Comparison of ENCODE assay signal across 16 cellular contexts in genomic region chr2:70011335-70011734, GRCh38. TPM values are rescaled to one million over a fixed set of nuclear protein-coding genes. Genes with fewer than 3 reads are reported as not detected.
A peak's percentile ranks its signal among the peaks of the same experiment; 100 is the strongest.
DNase-seq lines count a peak whose midpoint lies in the region; ATAC-seq and TF ChIP-seq lines count a peak whose summit lies in the region.
"Had no signal": no experiment of that assay in that cellular context is flagged by ENCODE, and none has a peak within 500 bp of the region (broad histone marks: within the 10 kb centered on the region; RNA-seq: fewer than 3 reads in every experiment).

No MANE protein-coding gene starts in this region.

- H3K27ac Mint-ChIP-seq in CD14-positive monocyte, result peak overlapping the region; percentile 62 to 94 (median 80)
- H3K27ac Mint-ChIP-seq in activated T-helper 17 cell treated with anti-CD3 and anti-CD28 coated beads, Interleukin-2, amount 50 U/mL, for 72 hours, result peak overlapping the region; percentile 9
- H3K27ac Mint-ChIP-seq: B cell had no signal

- no peak overlapping the region for H3K23ac ChIP-seq in mesenchymal stem cell (ENCODE audit: low read length in 2 of 2)

- H3K4me3 Mint-ChIP-seq in CD14-positive monocyte, result no peak overlapping the region
- no peak overlapping the region for H3K4me3 Mint-ChIP-seq in activated T-helper 17 cell treated with anti-CD3 and anti-CD28 coated beads, Interleukin-2, amount 50 U/mL, for 72 hours
- H3K4me3 Mint-ChIP-seq: B cell had no signal

- no peaks in the 10 kb centered on the region for H3K27me3 ChIP-seq in mesenchymal stem cell (ENCODE audit: control insufficient read depth in 1 of 2, insufficient read depth in 1 of 2, low read length in 2 of 2)
- H3K27me3 ChIP-seq: SJSA1 had no signal

- peaks cover 1% of the 10 kb centered on the region for H3K9me3 ChIP-seq in mesenchymal stem cell (ENCODE audit: control insufficient read depth, low read length)
- H3K9me3 ChIP-seq: SJSA1 had no signal

- H3K36me3 ChIP-seq in mesenchymal stem cell (ENCODE audit: control insufficient read depth in 1 of 2, insufficient read depth in 2 of 2, low read depth in 1 of 2, low read length in 2 of 2), result peaks cover under 1 to 2% of the 10 kb centered on the region in 2 experiments
- H3K36me3 ChIP-seq: SJSA1 had no signal

- H2BK15ac ChIP-seq in mesenchymal stem cell (ENCODE audit: low read depth, poor library complexity, severe bottlenecking), result peak overlapping the region; percentile 20

- H2BK120ac ChIP-seq in mesenchymal stem cell (ENCODE audit: low read depth, low read length), result no peak overlapping the region

- H3K4ac ChIP-seq in mesenchymal stem cell (ENCODE audit: low read depth in 1 of 2, low read length in 2 of 2), result no peak overlapping the region

- H3K4me3 ChIP-seq in mesenchymal stem cell (ENCODE audit: insufficient read depth in 1 of 2, low read depth in 1 of 2, low read length in 2 of 2), result no peak overlapping the region
- H3K4me3 ChIP-seq: SJSA1 had no signal

- no peak overlapping the region for H2BK5ac ChIP-seq in mesenchymal stem cell (ENCODE audit: low read depth, low read length, poor library complexity, severe bottlenecking)

- no peaks in the 10 kb centered on the region for H3K79me1 ChIP-seq in mesenchymal stem cell (replicated peaks; ENCODE audit: low read length, poor library complexity, severe bottlenecking)

- no peak overlapping the region for H3K4me2 ChIP-seq in mesenchymal stem cell (ENCODE audit: low read length, poor library complexity, severe bottlenecking)

- H2AFZ ChIP-seq in mesenchymal stem cell (ENCODE audit: low read depth, low read length), result no peak overlapping the region

- WGBS in mesenchymal stem cell, result 82% methylated on average over 4 of the region's 4 CpGs

- no peak overlapping the region for H3K9ac ChIP-seq in mesenchymal stem cell (ENCODE audit: low read length)

- peaks cover 0 to under 1% (median 0%) of the 10 kb centered on the region in 7 donors for H3K9me3 Mint-ChIP-seq in CD14-positive monocyte
- H3K9me3 Mint-ChIP-seq in activated T-helper 17 cell treated with anti-CD3 and anti-CD28 coated beads, Interleukin-2, amount 50 U/mL, for 72 hours, result no peaks in the 10 kb centered on the region

- no peak overlapping the region for H4K91ac ChIP-seq in mesenchymal stem cell (ENCODE audit: low read length)

- H3K14ac ChIP-seq in mesenchymal stem cell (ENCODE audit: low read length in 2 of 2), result no peak overlapping the region

- peaks cover 0 to 2% (median 0%) of the 10 kb centered on the region in 3 donors for H3K27me3 Mint-ChIP-seq in CD14-positive monocyte (ENCODE audit: low read depth in 3 of 3)
- no peaks in the 10 kb centered on the region for H3K27me3 Mint-ChIP-seq in activated T-helper 17 cell treated with anti-CD3 and anti-CD28 coated beads, Interleukin-2, amount 50 U/mL, for 72 hours
- H3K27me3 Mint-ChIP-seq: B cell had no signal

- DNase-seq in CD14-positive monocyte (ENCODE audit: low spot score), result no peak
- peak; percentile 63 for DNase-seq in D341Med (ENCODE audit: low spot score)
- DNase-seq in mesenchymal stem cell, result no peak
- DNase-seq in SKM-1 treated with dmso at 0.1 percent for 144 hours (lab: John Stamatoyannopoulos, UW; ENCODE audit: unreplicated experiment), result no peak
- no peak for DNase-seq in EL
- no peak for DNase-seq in dermis blood vessel endothelial cell
- DNase-seq: HCEC 1CT, MV-4-11, NCI-H1417 treated with DMSO at 0.1 percent for 48 hours, NCI-H2029, NCI-H524 treated with DMSO at 0.1 percent for 48 hours had no signal

- peaks cover 29% of the 10 kb centered on the region for H3K4me1 Mint-ChIP-seq in CD14-positive monocyte
- peaks cover 6% of the 10 kb centered on the region for H3K4me1 Mint-ChIP-seq in activated T-helper 17 cell treated with anti-CD3 and anti-CD28 coated beads, Interleukin-2, amount 50 U/mL, for 72 hours

- no peak for TF ChIP-seq CTCF in CD14-positive monocyte (IDR thresholded peaks at IDR 0.05)

- H3K4me1 ChIP-seq in mesenchymal stem cell (ENCODE audit: control insufficient read depth, insufficient read depth, low read depth, low read length), result no peaks in the 10 kb centered on the region
- H3K4me1 ChIP-seq: SJSA1 had no signal

- no peak overlapping the region for H2BK12ac ChIP-seq in mesenchymal stem cell (ENCODE audit: low read length in 2 of 2)

- H2AK5ac ChIP-seq in mesenchymal stem cell (ENCODE audit: low read length, severe bottlenecking), result no peak overlapping the region

- intact Hi-C loops in CD14-positive monocyte (cut with micrococcal nuclease), result loop anchor here in 1 of 2 donors (5.0 kb wide), 1 partner anchor 34 kb away; no protein-coding TSS in a partner anchor

- H3K36me3 Mint-ChIP-seq in CD14-positive monocyte, result peaks cover 24 to 31% of the 10 kb centered on the region in 2 donors
- H3K36me3 Mint-ChIP-seq in activated T-helper 17 cell treated with anti-CD3 and anti-CD28 coated beads, Interleukin-2, amount 50 U/mL, for 72 hours (ENCODE audit: low read depth), result peaks cover 19% of the 10 kb centered on the region

- H3K18ac ChIP-seq in mesenchymal stem cell (ENCODE audit: low read depth in 1 of 2, low read length in 2 of 2), result no peak overlapping the region

- ATAC-seq in activated T-helper 17 cell treated with anti-CD3 and anti-CD28 coated beads, Interleukin-2, amount 50 U/mL, for 72 hours (replicated peaks), result no peak
- ATAC-seq in HG02642 (IDR thresholded peaks at IDR 0.05; ENCODE audit: poor library complexity, unreplicated experiment), result no peak

- H4K8ac ChIP-seq in mesenchymal stem cell (ENCODE audit: low read length), result no peak overlapping the region

- no peak overlapping the region for H3K27ac ChIP-seq in mesenchymal stem cell (ENCODE audit: low read length, poor library complexity, severe bottlenecking)
- H3K27ac ChIP-seq: RWPE1, SJSA1 had no signal

RNA-seq across cellular contexts. Expression of gene ASPRV1, which starts 49.9 kb away (rescaled TPM):
- polyA plus RNA-seq in CD14-positive monocyte, result under 1 TPM; 0.25 to 0.27 TPM
- total RNA-seq in activated T-helper 17 cell treated with anti-CD3 and anti-CD28 coated beads, Interleukin-2, amount 50 U/mL, for 72 hours, result 1 to 10 TPM in 1 of 2 donors, under 1 TPM in 1; 0.73 to 3.4 TPM
- polyA plus RNA-seq in mesenchymal stem cell (2013, experiment 1 of 2), result 0.08 TPM
- 0.15 TPM for polyA plus RNA-seq in mesenchymal stem cell (2013, experiment 2 of 2)
- 0.14 and 0.34 TPM in 2 replicates for total RNA-seq in dermis blood vessel endothelial cell
